2 cellular contexts compared by ENCODE assay signal in genomic region chr6:154532426-154532825, GRCh38.
A peak's percentile ranks its signal among the peaks of the same experiment; 100 is the strongest.
TF ChIP-seq lines count a peak whose summit lies in the region.

No MANE protein-coding gene starts in this region.

TF ChIP-seq in K562, 482 proteins besides CTCF, POLR2A, EP300 and RAD21:
- TF ChIP-seq, protein P1, sequence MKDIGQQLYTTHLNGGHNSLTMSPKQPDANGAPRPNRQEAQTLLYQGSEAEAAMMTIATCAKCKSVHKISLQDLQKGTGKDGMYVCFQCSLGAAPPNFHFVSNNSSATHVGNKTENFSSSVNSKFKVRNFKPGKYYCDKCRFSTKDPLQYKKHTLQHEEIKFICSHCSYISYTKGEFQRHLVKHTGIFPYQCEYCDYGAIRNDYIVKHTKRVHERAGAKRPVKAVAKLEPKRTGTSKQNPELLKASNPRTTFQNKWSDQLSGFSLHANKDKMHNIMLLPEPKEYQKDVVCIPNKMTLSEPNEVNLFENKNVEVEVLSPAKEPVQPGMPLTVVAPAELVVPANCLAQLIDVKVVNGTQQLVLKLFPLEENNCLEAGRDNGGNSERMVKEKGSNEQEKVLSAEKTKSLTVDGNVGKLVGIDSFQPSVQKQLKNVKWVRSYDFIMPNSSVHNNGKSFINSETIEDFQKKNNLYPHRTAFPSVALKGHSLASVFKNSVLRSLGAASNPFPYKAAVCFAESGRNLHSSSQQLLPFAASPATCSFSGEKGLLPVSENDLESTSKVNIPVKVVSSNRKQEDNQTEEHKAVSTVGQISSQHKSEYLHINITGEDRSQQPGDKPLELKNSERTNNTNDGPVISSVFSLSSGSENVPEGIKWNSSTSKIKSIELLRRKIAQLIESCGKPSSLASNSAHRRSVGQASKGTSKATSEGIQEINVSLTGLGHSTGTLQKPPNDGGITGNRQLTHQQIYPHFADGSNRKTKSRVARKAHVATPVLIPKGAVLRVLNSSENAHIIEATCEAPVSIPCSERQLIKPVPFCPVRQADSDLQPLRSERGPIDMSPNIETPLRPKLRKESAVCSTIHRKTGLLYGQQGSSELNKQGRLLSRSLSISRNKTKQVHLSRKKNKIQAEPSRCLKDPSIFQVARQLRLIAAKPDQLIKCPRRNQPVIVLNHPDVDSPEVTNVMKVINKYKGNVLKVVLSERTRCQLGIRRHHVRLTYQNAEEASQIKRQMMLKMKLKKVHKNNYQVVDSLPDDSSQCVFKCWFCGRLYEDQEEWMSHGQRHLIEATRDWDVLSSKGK (CRISPR knock-in tag; IDR thresholded peaks at IDR 0.05), result no peak
- 0 out of 2 replicates have a peak, but pooled peaks have one; percentile 34 for TF ChIP-seq SPI1 (IDR thresholded peaks at IDR 0.05; ENCODE audit: borderline replicate concordance, low read depth, low read length)

TF ChIP-seq in endothelial cell of umbilical vein, 7 proteins besides CTCF, POLR2A, EP300 and RAD21:
- TF ChIP-seq GATA2 (IDR thresholded peaks at IDR 0.05; ENCODE audit: insufficient read depth, insufficient read length, low read depth, low read length) (no peak), JUN (IDR thresholded peaks at IDR 0.05; ENCODE audit: borderline replicate concordance, insufficient read depth, insufficient read length, low read depth) (no peak)
